Comparison of ENCODE assay signal across 8 cellular contexts in genomic region chr13:29846475-29847256, GRCh38. TPM values are rescaled to one million over a fixed set of nuclear protein-coding genes. Genes with fewer than 3 reads are reported as not detected.
DNase-seq lines count a peak whose midpoint lies in the region; ATAC-seq and TF ChIP-seq lines count a peak whose summit lies in the region.

No MANE protein-coding gene starts in this region.

- peak overlapping the region; percentile 68 to 81 for H3K4me3 Mint-ChIP-seq in H9
- peak overlapping the region; percentile 84 for H3K4me3 Mint-ChIP-seq in activated B cell treated with CpG ODN at 0.5 μM for 24 hours

- H3K9ac ChIP-seq in H9 (ENCODE audit: extremely low read depth, insufficient read length, low read length) (no peak overlapping the region), skeletal muscle tissue (ENCODE audit: low read depth in 1 of 3, low read length in 3 of 3) (peak overlapping the region; percentile 66 to 86 (median 71))

- H3K79me2 ChIP-seq in H9 (ENCODE audit: insufficient read depth, low read length), result peaks cover 16% of the 10 kb centered on the region; the same call in 1 of the 2 replicates

- H4K8ac ChIP-seq in H9 (replicated peaks; ENCODE audit: insufficient read length, low read depth, low read length), result no peak overlapping the region

- H3K4ac ChIP-seq in H9 (ENCODE audit: low read depth, low read length), result no peak overlapping the region

- no peak overlapping the region for H3K56ac ChIP-seq in H9 (ENCODE audit: insufficient read length, low read depth, low read length)

- H3K36me3 Mint-ChIP-seq in H9 (ENCODE audit: insufficient read depth in 1 of 3, low read depth in 3 of 3) (no peaks in the 10 kb centered on the region; a peak in 1 of 7 replicates), activated B cell treated with CpG ODN at 0.5 μM for 24 hours (ENCODE audit: low read depth) (peaks cover 11% of the 10 kb centered on the region)

- no peak overlapping the region for H3K27ac Mint-ChIP-seq in H9
- H3K27ac Mint-ChIP-seq in activated B cell treated with CpG ODN at 0.5 μM for 24 hours, result peak overlapping the region; percentile 6

- DNase-seq in H9 (no peak), activated B cell treated with CpG ODN at 0.5 μM for 24 hours (no peak), NCI-H2081 treated with DMSO at 0.1 percent for 48 hours (lab: John Stamatoyannopoulos, UW) (no peak), DMS114 treated with DMSO at 0.1 percent for 48 hours (lab: John Stamatoyannopoulos, UW; ENCODE audit: unreplicated experiment) (no peak), SW 1271 (lab: John Stamatoyannopoulos, UW) (no peak)
- no peak for DNase-seq in effector CD4-positive, alpha-beta T cell

- H3T11ph ChIP-seq in H9 (ENCODE audit: low read length), result no peak overlapping the region

- no peaks in the 10 kb centered on the region for H3K27me3 ChIP-seq in H9 (ENCODE audit: insufficient read depth, low read length)
- H3K27me3 ChIP-seq in gastroesophageal sphincter, result no peaks in the 10 kb centered on the region
- H3K27me3 ChIP-seq in skeletal muscle tissue (ENCODE audit: control insufficient read depth in 3 of 3, insufficient read depth in 3 of 3, low read length in 3 of 3), result no peaks in the 10 kb centered on the region

- H2AFZ ChIP-seq in H9 (ENCODE audit: low read length), result no peak overlapping the region

- peaks cover 5% of the 10 kb centered on the region; the same call in 1 of the 2 replicates for H3K4me1 ChIP-seq in H9 (ENCODE audit: insufficient read depth, low read length)
- H3K4me1 ChIP-seq in gastroesophageal sphincter, result peaks cover 0 to 39% (median 4%) of the 10 kb centered on the region in 3 donors
- peaks cover 4 to 24% (median 9%) of the 10 kb centered on the region in 3 donors for H3K4me1 ChIP-seq in skeletal muscle tissue (ENCODE audit: control insufficient read depth in 3 of 3, insufficient read depth in 3 of 3, low read length in 3 of 3)

- H3K36me3 ChIP-seq in gastroesophageal sphincter (no peaks in the 10 kb centered on the region), skeletal muscle tissue (ENCODE audit: control insufficient read depth in 3 of 3, insufficient read depth in 3 of 3, low read length in 3 of 3) (no peaks in the 10 kb centered on the region)

- H2BK5ac ChIP-seq in H9 (ENCODE audit: insufficient read length, low read length), result no peak overlapping the region

- H3K27ac ChIP-seq in H9 (ENCODE audit: insufficient read length, low read depth, low read length) (no peak overlapping the region), gastroesophageal sphincter (peak overlapping the region in 3 of 4 donors; percentile 83 to 99 (median 98)), skeletal muscle tissue (ENCODE audit: low read depth, low read length) (peak overlapping the region; percentile 28)

- H4K20me1 ChIP-seq in H9 (ENCODE audit: control insufficient read depth, insufficient read depth, insufficient read length), result no peaks in the 10 kb centered on the region

- no peaks in the 10 kb centered on the region; a peak in 1 of 5 replicates for H3K9me3 Mint-ChIP-seq in H9
- no peaks in the 10 kb centered on the region for H3K9me3 Mint-ChIP-seq in activated B cell treated with CpG ODN at 0.5 μM for 24 hours

- CTCF ChIA-PET in activated B cell treated with CpG ODN at 0.5 μM for 24 hours (lab: Charles Lee), result interaction anchor here (0.6 to 1.4 kb wide), 6 partner anchors 11 to 737 kb away, joined by 3 to 5 read pairs (median 4); no protein-coding TSS in a partner anchor

- H3K4me3 ChIP-seq in gastroesophageal sphincter (peak overlapping the region; percentile 69 to 75), skeletal muscle tissue (ENCODE audit: low read length in 3 of 3) (peak overlapping the region; percentile 63 to 92 (median 64))

- no CpG with 5 or more reads among the region's 6 CpGs for WGBS in H9 (ENCODE audit: extremely low coverage, insufficient read length, low lambda C conversion rate)
- 57 to 60% methylated on average over 6 of the region's 6 CpGs for WGBS in gastroesophageal sphincter (ENCODE audit: low coverage in 1 of 2), 2 donors

- H3K23ac ChIP-seq in H9 (ENCODE audit: insufficient read length, low read depth, low read length), result no peak overlapping the region

- H2AK5ac ChIP-seq in H9 (ENCODE audit: insufficient read length, low read length), result no peak overlapping the region

- intact Hi-C loops in activated B cell treated with CpG ODN at 0.5 μM for 24 hours (cut with micrococcal nuclease), result loop anchor here (1.0 kb wide), 1 partner anchor 1315 kb away; the partner anchor contains the start of gene HSPH1

- H2BK12ac ChIP-seq in H9 (ENCODE audit: insufficient read length, low read depth, low read length), result no peak overlapping the region

- no peak overlapping the region for H4K91ac ChIP-seq in H9 (ENCODE audit: insufficient read length, low read depth, low read length)

- no peak for TF ChIP-seq POLR2A in gastroesophageal sphincter (IDR thresholded peaks at IDR 0.05)

- no peak for TF ChIP-seq CTCF in H9 (conservative IDR thresholded peaks at IDR 0.05)
- no peak for TF ChIP-seq CTCF in activated B cell treated with CpG ODN at 0.5 μM for 24 hours (IDR thresholded peaks at IDR 0.05)
- no peak for TF ChIP-seq CTCF in gastroesophageal sphincter (IDR thresholded peaks at IDR 0.05)

- no peak overlapping the region for H4K5ac ChIP-seq in H9 (ENCODE audit: insufficient read length, low read depth, low read length)

- no peak for TF ChIP-seq EP300 in gastroesophageal sphincter (IDR thresholded peaks at IDR 0.05)

- H3K14ac ChIP-seq in H9 (ENCODE audit: insufficient read depth, low read length), result no peak overlapping the region

- H3K79me1 ChIP-seq in H9 (ENCODE audit: insufficient read depth, low read depth, low read length, poor library complexity, severe bottlenecking), result no peaks in the 10 kb centered on the region

- no peak overlapping the region for H2BK120ac ChIP-seq in H9 (ENCODE audit: low read depth, low read length, poor library complexity, severe bottlenecking)

- H3K23me2 ChIP-seq in H9 (ENCODE audit: insufficient read length, low read depth, low read length, poor library complexity, severe bottlenecking), result peaks cover 12% of the 10 kb centered on the region

- H3K18ac ChIP-seq in H9 (ENCODE audit: insufficient read length, low read depth, low read length), result no peak overlapping the region

- H3K27me3 Mint-ChIP-seq in H9 (ENCODE audit: low read depth) (no peaks in the 10 kb centered on the region), activated B cell treated with CpG ODN at 0.5 μM for 24 hours (no peaks in the 10 kb centered on the region)

- H3K9me3 ChIP-seq in H9 (ENCODE audit: control insufficient read depth, low read depth, low read length), result no peaks in the 10 kb centered on the region
- no peaks in the 10 kb centered on the region for H3K9me3 ChIP-seq in gastroesophageal sphincter
- H3K9me3 ChIP-seq in skeletal muscle tissue (ENCODE audit: control insufficient read depth in 3 of 3, low read length in 3 of 3), result no peaks in the 10 kb centered on the region

- POLR2A ChIA-PET in activated B cell treated with CpG ODN at 0.5 μM for 24 hours (lab: Charles Lee), result interaction anchor here (0.8 to 4.2 kb wide), 2 partner anchors 9 to 28 kb away, joined by 5 to 34 read pairs; no protein-coding TSS in a partner anchor

- ATAC-seq in activated B cell treated with CpG ODN at 0.5 μM for 24 hours (ENCODE audit: low read depth) (no peak), gastroesophageal sphincter (no peak)

- H2BK15ac ChIP-seq in H9 (ENCODE audit: low read depth, low read length), result no peak overlapping the region

- H3K4me2 ChIP-seq in H9 (ENCODE audit: insufficient read depth, insufficient read length, low read length), result peak overlapping the region; percentile 67

- H3K4me1 Mint-ChIP-seq in H9 (peaks cover 53 to 62% of the 10 kb centered on the region in 2 experiments), activated B cell treated with CpG ODN at 0.5 μM for 24 hours (peaks cover 53% of the 10 kb centered on the region)

- no peak overlapping the region for H2BK20ac ChIP-seq in H9 (ENCODE audit: low read depth, low read length, poor library complexity, severe bottlenecking)

RNA-seq across cellular contexts. Expression of gene UBL3, which starts 3.8 kb away (rescaled TPM):
- total RNA-seq in H9 (2021) (19.0 and 19.3 TPM in 2 replicates), activated B cell treated with CpG ODN at 0.5 μM for 24 hours (17.9 and 18.6 TPM in 2 replicates), gastroesophageal sphincter (10 to 100 TPM; 36.7 to 46.7 (median 38.6) TPM), skeletal muscle tissue (14.6 TPM)
